Comparison of ENCODE assay signal across 9 cellular contexts in the genomic region with DNA sequence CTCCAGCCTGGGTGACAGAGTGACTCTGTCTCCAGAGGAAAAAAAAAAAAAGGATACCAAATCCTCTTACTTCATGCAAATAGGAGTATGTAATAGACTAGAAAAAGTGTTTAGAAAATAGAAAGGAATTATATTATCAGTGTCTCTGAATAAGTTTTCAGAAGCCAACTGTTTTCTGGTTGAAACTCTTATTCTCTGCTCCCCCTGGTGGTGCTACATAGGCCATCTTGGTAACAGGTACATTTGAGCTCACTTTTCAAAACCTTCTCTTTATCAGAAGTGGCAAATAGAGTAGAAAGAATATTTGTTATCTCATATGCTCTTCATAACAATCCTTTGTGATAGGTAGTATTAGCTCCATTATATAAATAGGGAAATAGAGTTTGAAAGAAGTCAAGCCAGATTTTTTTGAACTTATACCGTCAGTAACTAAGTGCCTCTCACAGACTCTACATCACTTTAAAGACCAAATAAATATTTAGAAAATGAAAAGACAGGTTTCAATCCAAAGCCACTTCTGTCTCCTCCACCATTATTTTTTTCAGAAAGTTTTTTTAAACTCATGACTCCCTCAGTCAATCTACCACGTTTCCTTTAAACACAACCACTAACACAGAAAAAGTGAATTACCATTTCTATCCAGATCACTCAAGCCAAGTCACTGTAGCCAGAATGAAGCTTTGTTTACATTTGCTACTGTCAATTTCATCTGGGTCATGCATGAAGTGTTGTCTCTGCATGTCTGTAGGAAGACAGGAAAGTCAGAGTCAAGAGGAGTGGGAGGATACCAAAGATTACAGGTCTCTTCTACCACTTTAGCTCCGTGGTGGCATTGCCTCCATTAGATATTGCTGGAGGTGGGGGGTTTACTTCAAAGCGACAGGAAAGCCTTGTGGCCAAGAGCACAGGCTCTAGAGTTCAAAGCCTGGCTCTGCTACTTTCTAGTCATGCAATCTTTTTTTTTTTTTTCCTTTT. TPM values are rescaled to one million over a fixed set of nuclear protein-coding genes. Genes with fewer than 3 reads are reported as not detected.
DNase-seq lines count a peak whose midpoint lies in the region; ATAC-seq and TF ChIP-seq lines count a peak whose summit lies in the region.
"Had no signal": no experiment of that assay in that cellular context is flagged by ENCODE, and none has a peak within 500 bp of the region (broad histone marks: within the 10 kb centered on the region; RNA-seq: fewer than 3 reads in every experiment).

No MANE protein-coding gene starts in this region.

- ATAC-seq in GM21367 (IDR thresholded peaks at IDR 0.05; ENCODE audit: unreplicated experiment) = no peak

- no peaks in the 10 kb centered on the region; the same call in 1 of the 2 replicates for H3K4me1 ChIP-seq in Karpas-422 (ENCODE audit: low read length)

- H3K27ac Mint-ChIP-seq in nephron = peak overlapping the region in 1 of 3 experiments; percentile 11

- H3K4me1 Mint-ChIP-seq in nephron = no peaks in the 10 kb centered on the region

- H3K9me3 ChIP-seq in Karpas-422 (ENCODE audit: low read length) = no peaks in the 10 kb centered on the region

- H3K9me3 Mint-ChIP-seq in nephron = no peaks in the 10 kb centered on the region

- no peaks in the 10 kb centered on the region for H3K9me2 ChIP-seq in Karpas-422 (replicated peaks; ENCODE audit: insufficient read depth, low read length)

- no peak overlapping the region for H3K4me2 ChIP-seq in Karpas-422 (ENCODE audit: low read depth, low read length, poor library complexity, severe bottlenecking)

- H4K20me1 ChIP-seq in Karpas-422 (ENCODE audit: insufficient read depth, low read depth, low read length) = no peaks in the 10 kb centered on the region

- H3K27me3 Mint-ChIP-seq in nephron (ENCODE audit: low read depth) = no peaks in the 10 kb centered on the region

- H3K4me3 Mint-ChIP-seq in nephron = no peak overlapping the region

- no peaks in the 10 kb centered on the region for H3K27me3 ChIP-seq in Karpas-422 (ENCODE audit: low read length)

- no peak overlapping the region for H3K27ac ChIP-seq in Karpas-422 (ENCODE audit: low read length)

- H3K9ac ChIP-seq in Karpas-422 (ENCODE audit: low read length) = no peak overlapping the region

- TF ChIP-seq CTCF in choroid plexus epithelial cell (conservative IDR thresholded peaks at IDR 0.05; ENCODE audit: low read depth, low read length) (peak; percentile 75), nephron (IDR thresholded peaks at IDR 0.05; ENCODE audit: unreplicated experiment in 3 of 3) (peak; percentile 59 to 61 (median 60))

- DNase-seq in activated T-cell treated with anti-CD3 and anti-CD28 coated beads for 1 hour (ENCODE audit: low read depth) (peak; percentile 32), Karpas-422 (peak; percentile 68), T1000 (lab: John Stamatoyannopoulos, UW) (peak; percentile 6), choroid plexus epithelial cell (ENCODE audit: low read depth) (peak; percentile 63), ureter (ENCODE audit: low spot score) (no peak)
- DNase-seq in activated T-cell treated with anti-CD3 and anti-CD28 coated beads, Interleukin-2, amount 50 U/mL, for 1 hour = no peak

- H3K36me3 ChIP-seq in Karpas-422 (ENCODE audit: insufficient read depth, low read length) = no peaks in the 10 kb centered on the region

- no peak overlapping the region for H2AFZ ChIP-seq in Karpas-422 (ENCODE audit: low read length)

- no peak overlapping the region for H3K4me3 ChIP-seq in Karpas-422 (ENCODE audit: low read length)
- H3K4me3 ChIP-seq in choroid plexus epithelial cell (ENCODE audit: low read depth, low read length) = no peak overlapping the region

- H3K36me3 Mint-ChIP-seq in nephron (ENCODE audit: low read depth) = no peaks in the 10 kb centered on the region

- no peaks in the 10 kb centered on the region for H3K79me2 ChIP-seq in Karpas-422 (ENCODE audit: low read length)

RNA-seq across cellular contexts. Expression of a gene that starts 45.6 kb away (rescaled TPM):
- 0.45 TPM in 1 of 2 replicates, not detected in the other for total RNA-seq in Karpas-422 (2014; rRNA removed; shearing (Covaris generic); ENCODE audit: low replicate concordance)
- total RNA-seq in ureter = 0.18 TPM
- total RNA-seq: subcutaneous adipose tissue had no signal

Comparison
In these comparisons a context has a peak if more than half of its experiments do, and no peak if none do; other contexts are left out.
1. DNase-seq: peak in activated T-cell treated with anti-CD3 and anti-CD28 coated beads for 1 hour (single experiment), Karpas-422 (single experiment), T1000 (single experiment) and choroid plexus epithelial cell (single experiment); none in activated T-cell treated with anti-CD3 and anti-CD28 coated beads, Interleukin-2, amount 50 U/mL, for 1 hour (single experiment) and ureter (single experiment).